ENCODE assay signal across 17 cellular contexts in the genomic region with DNA sequence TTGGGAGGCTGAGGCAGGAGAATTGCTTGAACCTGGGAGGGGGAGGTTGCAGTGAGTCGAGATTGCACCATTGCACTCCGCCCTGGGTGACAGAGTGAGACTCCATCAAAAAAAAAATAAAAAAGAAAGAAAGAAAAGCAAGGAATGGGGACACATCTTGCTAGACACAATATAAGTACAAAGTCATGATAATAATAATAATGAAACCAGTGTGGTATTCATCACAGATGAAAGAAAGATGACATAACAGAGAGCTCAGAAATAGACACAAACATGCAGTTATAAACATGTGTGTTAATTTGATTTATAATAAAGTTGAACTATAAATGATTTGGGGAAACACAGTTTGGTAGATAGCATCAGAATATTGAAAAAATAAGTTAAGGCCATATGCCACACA.
DNase-seq lines count a peak whose midpoint lies in the region; ATAC-seq lines count a peak whose summit lies in the region.
"Had no signal": no experiment of that assay in that cellular context is flagged by ENCODE, and none has a peak within 500 bp of the region (broad histone marks: within the 10 kb centered on the region; RNA-seq: fewer than 3 reads in every experiment).

No MANE protein-coding gene starts in this region.

- H3K36me3 Mint-ChIP-seq in activated T-cell treated with anti-CD3 and anti-CD28 coated beads, Interleukin-2, amount 50 U/mL, for 72 hours (ENCODE audit: insufficient read depth in 2 of 2) = no peaks in the 10 kb centered on the region
- no peaks in the 10 kb centered on the region for H3K36me3 Mint-ChIP-seq in activated T-cell treated with anti-CD3 and anti-CD28 coated beads, Interleukin-2, amount 50 U/mL, for 24 hours (ENCODE audit: low read depth)
- peaks cover 2% of the 10 kb centered on the region for H3K36me3 Mint-ChIP-seq in T-helper 17 cell (ENCODE audit: low read depth)
- no peaks in the 10 kb centered on the region for H3K36me3 Mint-ChIP-seq in stimulated activated effector memory CD8-positive, alpha-beta T cell treated with anti-CD3 and anti-CD28 coated beads, Interleukin-12 subunit alpha, Interleukin-12 subunit beta, amount 100 ng/mL, for 72 hours
- H3K36me3 Mint-ChIP-seq: CD8-positive, alpha-beta T cell had no signal

- no peaks in the 10 kb centered on the region for H3K9me3 ChIP-seq in T-helper 17 cell (ENCODE audit: control insufficient read depth, low read length, poor library complexity, severe bottlenecking)
- H3K9me3 ChIP-seq: A549, Caco-2 had no signal

- H3K27ac Mint-ChIP-seq in activated T-cell treated with anti-CD3 and anti-CD28 coated beads, Interleukin-2, amount 50 U/mL, for 72 hours = peak overlapping the region; percentile 46
- no peak overlapping the region for H3K27ac Mint-ChIP-seq in activated T-cell treated with anti-CD3 and anti-CD28 coated beads, Interleukin-2, amount 50 U/mL, for 24 hours
- H3K27ac Mint-ChIP-seq in T-helper 17 cell = peak overlapping the region; percentile 68
- peak overlapping the region; percentile 5 for H3K27ac Mint-ChIP-seq in stimulated activated effector memory CD8-positive, alpha-beta T cell treated with anti-CD3 and anti-CD28 coated beads, Interleukin-12 subunit alpha, Interleukin-12 subunit beta, amount 100 ng/mL, for 72 hours
- H3K27ac Mint-ChIP-seq: B cell; CD4-positive, alpha-beta T cell; CD8-positive, alpha-beta T cell had no signal

- DNase-seq in activated CD4-positive, CD25-positive, alpha-beta regulatory T cell (lab: John Stamatoyannopoulos, UW) = no peak
- no peak for DNase-seq in activated T-cell treated with anti-CD3 and anti-CD28 coated beads, Interleukin-2, amount 50 U/mL, for 72 hours
- DNase-seq in activated T-cell treated with anti-CD3 and anti-CD28 coated beads, Interleukin-2, amount 50 U/mL, for 24 hours = no peak
- DNase-seq in T-helper 17 cell = no peak
- no peak for DNase-seq in stimulated activated effector memory CD8-positive, alpha-beta T cell treated with anti-CD3 and anti-CD28 coated beads, Interleukin-12 subunit alpha, Interleukin-12 subunit beta, amount 100 ng/mL, for 72 hours (ENCODE audit: low spot score in 2 of 2)
- DNase-seq: AML-193; Caco-2; Calu3; CD4-positive, alpha-beta T cell; CD8-positive, alpha-beta T cell; DMS79 treated with DMSO at 0.1 percent for 48 hours; GF-D8 had no signal

- ATAC-seq in activated CD4-positive, CD25-positive, alpha-beta regulatory T cell treated with anti-CD3 and anti-CD28 coated beads, Interleukin-2, amount 50 U/mL, for 24 hours = peak; percentile 83 to 88
- ATAC-seq in activated T-cell treated with anti-CD3 and anti-CD28 coated beads, Interleukin-2, amount 50 U/mL, for 72 hours (replicated peaks in 1 of 2) = peak in 1 of 2 donors; percentile 23
- no peak for ATAC-seq in T-helper 17 cell
- peak; percentile 46 for ATAC-seq in stimulated activated effector memory CD8-positive, alpha-beta T cell treated with anti-CD3 and anti-CD28 coated beads, Interleukin-12 subunit alpha, Interleukin-12 subunit beta, amount 100 ng/mL, for 72 hours
- no peak for ATAC-seq in GM21360 (IDR thresholded peaks at IDR 0.05; ENCODE audit: unreplicated experiment)
- ATAC-seq in GM18519 (IDR thresholded peaks at IDR 0.05; ENCODE audit: low FRiP score, unreplicated experiment) = no peak
- ATAC-seq: A549; CD8-positive, alpha-beta T cell had no signal

- H3K4me1 Mint-ChIP-seq in activated T-cell treated with anti-CD3 and anti-CD28 coated beads, Interleukin-2, amount 50 U/mL, for 72 hours (ENCODE audit: low read depth) = peaks cover 7% of the 10 kb centered on the region
- peaks cover 16% of the 10 kb centered on the region for H3K4me1 Mint-ChIP-seq in activated T-cell treated with anti-CD3 and anti-CD28 coated beads, Interleukin-2, amount 50 U/mL, for 24 hours (ENCODE audit: low read depth)
- peaks cover 14% of the 10 kb centered on the region for H3K4me1 Mint-ChIP-seq in T-helper 17 cell
- peaks cover 5% of the 10 kb centered on the region for H3K4me1 Mint-ChIP-seq in stimulated activated effector memory CD8-positive, alpha-beta T cell treated with anti-CD3 and anti-CD28 coated beads, Interleukin-12 subunit alpha, Interleukin-12 subunit beta, amount 100 ng/mL, for 72 hours
- H3K4me1 Mint-ChIP-seq: B cell had no signal

- no peak overlapping the region for H3K4me3 Mint-ChIP-seq in activated T-cell treated with anti-CD3 and anti-CD28 coated beads, Interleukin-2, amount 50 U/mL, for 72 hours
- no peak overlapping the region for H3K4me3 Mint-ChIP-seq in activated T-cell treated with anti-CD3 and anti-CD28 coated beads, Interleukin-2, amount 50 U/mL, for 24 hours
- no peak overlapping the region for H3K4me3 Mint-ChIP-seq in T-helper 17 cell
- no peak overlapping the region for H3K4me3 Mint-ChIP-seq in stimulated activated effector memory CD8-positive, alpha-beta T cell treated with anti-CD3 and anti-CD28 coated beads, Interleukin-12 subunit alpha, Interleukin-12 subunit beta, amount 100 ng/mL, for 72 hours
- H3K4me3 Mint-ChIP-seq: B cell; CD4-positive, alpha-beta T cell; CD8-positive, alpha-beta T cell had no signal

- H3K27me3 Mint-ChIP-seq in activated T-cell treated with anti-CD3 and anti-CD28 coated beads, Interleukin-2, amount 50 U/mL, for 72 hours (ENCODE audit: low read depth) = peaks cover 8% of the 10 kb centered on the region
- no peaks in the 10 kb centered on the region for H3K27me3 Mint-ChIP-seq in activated T-cell treated with anti-CD3 and anti-CD28 coated beads, Interleukin-2, amount 50 U/mL, for 24 hours
- H3K27me3 Mint-ChIP-seq in T-helper 17 cell = no peaks in the 10 kb centered on the region
- H3K27me3 Mint-ChIP-seq: B cell; CD4-positive, alpha-beta T cell had no signal

- no peaks in the 10 kb centered on the region for H3K9me3 Mint-ChIP-seq in activated T-cell treated with anti-CD3 and anti-CD28 coated beads, Interleukin-2, amount 50 U/mL, for 72 hours
- H3K9me3 Mint-ChIP-seq in activated T-cell treated with anti-CD3 and anti-CD28 coated beads, Interleukin-2, amount 50 U/mL, for 24 hours = peaks cover 5% of the 10 kb centered on the region
- peaks cover 2% of the 10 kb centered on the region for H3K9me3 Mint-ChIP-seq in stimulated activated effector memory CD8-positive, alpha-beta T cell treated with anti-CD3 and anti-CD28 coated beads, Interleukin-12 subunit alpha, Interleukin-12 subunit beta, amount 100 ng/mL, for 72 hours
- H3K9me3 Mint-ChIP-seq: CD4-positive, alpha-beta T cell; CD8-positive, alpha-beta T cell had no signal

Comparison
In these comparisons a context has a peak if more than half of its experiments do, and no peak if none do; other contexts are left out.
1. ATAC-seq: peak in activated CD4-positive, CD25-positive, alpha-beta regulatory T cell treated with anti-CD3 and anti-CD28 coated beads, Interleukin-2, amount 50 U/mL, for 24 hours (2 of 2) and stimulated activated effector memory CD8-positive, alpha-beta T cell treated with anti-CD3 and anti-CD28 coated beads, Interleukin-12 subunit alpha, Interleukin-12 subunit beta, amount 100 ng/mL, for 72 hours (single experiment); none in T-helper 17 cell (single experiment), GM21360 (single experiment) and GM18519 (single experiment).